Comparison of ENCODE assay signal across 1 cellular context in the genomic region with DNA sequence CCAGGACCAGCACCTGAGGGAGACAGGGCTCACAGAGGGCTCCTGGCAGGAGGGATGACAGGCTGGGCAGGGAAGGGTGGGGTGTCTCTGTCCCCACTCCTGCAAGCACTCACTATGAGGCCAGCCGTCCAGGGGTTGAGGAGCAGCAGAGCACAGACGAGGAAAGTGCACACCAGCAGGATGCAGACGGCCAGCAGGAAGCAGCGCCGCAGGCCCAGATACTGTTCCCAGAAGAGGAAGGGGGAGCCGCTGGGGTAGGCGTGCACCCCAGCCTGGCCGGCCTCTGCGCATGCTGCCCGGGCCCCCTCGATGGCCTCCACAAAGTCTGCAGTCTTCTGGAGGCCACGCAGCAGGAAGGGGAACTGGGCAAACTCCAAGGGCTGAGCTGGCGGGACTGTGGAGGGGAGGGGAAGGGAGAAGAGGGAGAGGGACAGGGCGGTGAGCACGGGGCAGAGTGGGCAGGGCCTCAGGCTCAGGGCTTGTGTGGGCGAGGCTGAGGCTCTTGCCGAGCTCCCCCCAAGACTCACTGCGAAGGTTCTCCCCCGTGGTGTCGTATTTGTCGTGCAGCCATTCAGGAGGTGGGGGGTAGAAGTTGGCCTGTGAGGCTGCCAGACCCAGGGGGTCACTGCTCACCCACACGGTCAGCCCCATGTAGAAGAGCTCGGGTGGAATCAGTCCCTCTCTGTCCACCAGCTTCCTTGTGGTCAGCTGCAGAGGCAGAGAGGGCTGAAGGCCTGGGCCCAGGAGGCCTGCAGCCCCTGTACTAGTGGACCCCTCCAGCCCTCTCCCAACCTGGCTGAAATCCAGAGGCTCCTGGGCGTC.
TF ChIP-seq lines count a peak whose summit lies in the region.

No MANE protein-coding gene starts in this region.

TF ChIP-seq in HepG2, 621 proteins besides CTCF, POLR2A, EP300 and RAD21 (continues in another document):
- TF ChIP-seq ZNF20 (CRISPR knock-in tag; IDR thresholded peaks at IDR 0.05), result no peak; the same call in 1 of the 2 replicates
- peak; percentile 61; the same call in 1 of the 2 replicates for TF ChIP-seq TGIF2 (CRISPR knock-in tag; IDR thresholded peaks at IDR 0.05)
- peak; percentile 47 for TF ChIP-seq KAT8 (CRISPR knock-in tag; IDR thresholded peaks at IDR 0.05)
- TF ChIP-seq KDM4B (CRISPR knock-in tag; IDR thresholded peaks at IDR 0.05), result no peak
- TF ChIP-seq ZBTB40 (IDR thresholded peaks at IDR 0.05), result no peak
- TF ChIP-seq ZBTB40 (CRISPR knock-in tag; IDR thresholded peaks at IDR 0.05), result no peak
- no peak for TF ChIP-seq THAP8 (CRISPR knock-in tag; IDR thresholded peaks at IDR 0.05; ENCODE audit: borderline replicate concordance)
- peak; percentile 41; the same call in 1 of the 2 replicates for TF ChIP-seq ZNF292 (CRISPR knock-in tag; IDR thresholded peaks at IDR 0.05; ENCODE audit: borderline replicate concordance, low read depth)
- TF ChIP-seq ZNF646 (CRISPR knock-in tag; IDR thresholded peaks at IDR 0.05), result no peak
- no peak; the same call in 1 of the 2 replicates for TF ChIP-seq CBFB (CRISPR knock-in tag; IDR thresholded peaks at IDR 0.05)
- TF ChIP-seq, protein P1, sequence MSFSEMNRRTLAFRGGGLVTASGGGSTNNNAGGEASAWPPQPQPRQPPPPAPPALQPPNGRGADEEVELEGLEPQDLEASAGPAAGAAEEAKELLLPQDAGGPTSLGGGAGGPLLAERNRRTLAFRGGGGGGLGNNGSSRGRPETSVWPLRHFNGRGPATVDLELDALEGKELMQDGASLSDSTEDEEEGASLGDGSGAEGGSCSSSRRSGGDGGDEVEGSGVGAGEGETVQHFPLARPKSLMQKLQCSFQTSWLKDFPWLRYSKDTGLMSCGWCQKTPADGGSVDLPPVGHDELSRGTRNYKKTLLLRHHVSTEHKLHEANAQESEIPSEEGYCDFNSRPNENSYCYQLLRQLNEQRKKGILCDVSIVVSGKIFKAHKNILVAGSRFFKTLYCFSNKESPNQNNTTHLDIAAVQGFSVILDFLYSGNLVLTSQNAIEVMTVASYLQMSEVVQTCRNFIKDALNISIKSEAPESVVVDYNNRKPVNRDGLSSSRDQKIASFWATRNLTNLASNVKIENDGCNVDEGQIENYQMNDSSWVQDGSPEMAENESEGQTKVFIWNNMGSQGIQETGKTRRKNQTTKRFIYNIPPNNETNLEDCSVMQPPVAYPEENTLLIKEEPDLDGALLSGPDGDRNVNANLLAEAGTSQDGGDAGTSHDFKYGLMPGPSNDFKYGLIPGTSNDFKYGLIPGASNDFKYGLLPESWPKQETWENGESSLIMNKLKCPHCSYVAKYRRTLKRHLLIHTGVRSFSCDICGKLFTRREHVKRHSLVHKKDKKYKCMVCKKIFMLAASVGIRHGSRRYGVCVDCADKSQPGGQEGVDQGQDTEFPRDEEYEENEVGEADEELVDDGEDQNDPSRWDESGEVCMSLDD (CRISPR knock-in tag; IDR thresholded peaks at IDR 0.05; ENCODE audit: borderline replicate concordance), result 0 out of 2 replicates have a peak, but pooled peaks have one; percentile 77
- no peak for TF ChIP-seq AKAP8 (CRISPR knock-in tag; IDR thresholded peaks at IDR 0.05)
- no peak for TF ChIP-seq TARDBP (CRISPR knock-in tag; IDR thresholded peaks at IDR 0.05)
- peak; percentile 80; the same call in 1 of the 2 replicates for TF ChIP-seq ZC3H13 (CRISPR knock-in tag; IDR thresholded peaks at IDR 0.05)
- 0 out of 2 replicates have a peak, but pooled peaks have one; percentile 40 for TF ChIP-seq ZNF512B (CRISPR knock-in tag; IDR thresholded peaks at IDR 0.05; ENCODE audit: borderline replicate concordance)
- TF ChIP-seq SSRP1 (CRISPR knock-in tag; IDR thresholded peaks at IDR 0.05), result no peak
- no peak for TF ChIP-seq GTF2F1 (IDR thresholded peaks at IDR 0.05; ENCODE audit: low read length)
- 0 out of 2 replicates have a peak, but pooled peaks have one; percentile 82 for TF ChIP-seq SAFB2 (CRISPR knock-in tag; IDR thresholded peaks at IDR 0.05; ENCODE audit: borderline replicate concordance, low read depth)
- 0 out of 2 replicates have a peak, but pooled peaks have one; percentile 80 for TF ChIP-seq ZNF430 (CRISPR knock-in tag; IDR thresholded peaks at IDR 0.05)
- TF ChIP-seq, protein P2, sequence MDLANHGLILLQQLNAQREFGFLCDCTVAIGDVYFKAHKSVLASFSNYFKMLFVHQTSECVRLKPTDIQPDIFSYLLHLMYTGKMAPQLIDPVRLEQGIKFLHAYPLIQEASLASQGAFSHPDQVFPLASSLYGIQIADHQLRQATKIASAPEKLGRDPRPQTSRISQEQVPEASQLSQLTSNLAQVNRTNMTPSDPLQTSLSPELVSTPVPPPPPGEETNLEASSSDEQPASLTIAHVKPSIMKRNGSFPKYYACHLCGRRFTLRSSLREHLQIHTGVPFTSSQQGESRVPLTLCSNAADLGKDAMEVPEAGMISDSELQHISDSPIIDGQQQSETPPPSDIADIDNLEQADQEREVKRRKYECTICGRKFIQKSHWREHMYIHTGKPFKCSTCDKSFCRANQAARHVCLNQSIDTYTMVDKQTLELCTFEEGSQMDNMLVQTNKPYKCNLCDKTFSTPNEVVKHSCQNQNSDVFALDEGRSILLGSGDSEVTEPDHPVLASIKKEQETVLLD (CRISPR knock-in tag; IDR thresholded peaks at IDR 0.05; ENCODE audit: low read depth), result peak; percentile 68
- TF ChIP-seq KDM3A (CRISPR knock-in tag; IDR thresholded peaks at IDR 0.05; ENCODE audit: low read depth), result no peak
